In genomic region chr2:192373754-192374153, GRCh38 we compare ENCODE assay signal across 4 cellular contexts.
"Had no signal": no experiment of that assay in that cellular context is flagged by ENCODE, and none has a peak within 500 bp of the region (broad histone marks: within the 10 kb centered on the region; RNA-seq: fewer than 3 reads in every experiment).

No MANE protein-coding gene starts in this region.

- H2AFZ ChIP-seq: GM23338 had no signal

- ATAC-seq: GM23338 had no signal

- H3K4me3 ChIP-seq: GM23338 had no signal

- H3K4me1 Mint-ChIP-seq: GM23338, H9 had no signal

- H3K4me2 ChIP-seq: GM23338 had no signal

- H3K27ac Mint-ChIP-seq: GM23338, H9 had no signal

- H3K9me3 Mint-ChIP-seq: GM23338, H9 had no signal

- H3K4me3 Mint-ChIP-seq: GM23338, H9 had no signal

- DNase-seq: H9, HCEC 1CT, IMR-90 had no signal
